ENCODE assay signal across 9 cellular contexts in genomic region chr1:41664861-41665640, GRCh38.
DNase-seq lines count a peak whose midpoint lies in the region; ATAC-seq and TF ChIP-seq lines count a peak whose summit lies in the region.
"Had no signal": no experiment of that assay in that cellular context is flagged by ENCODE, and none has a peak within 500 bp of the region (broad histone marks: within the 10 kb centered on the region; RNA-seq: fewer than 3 reads in every experiment).

No MANE protein-coding gene starts in this region.

- peak overlapping the region in 2 of 3 donors; percentile 79 to 85 for H3K27ac Mint-ChIP-seq in CD4-positive, CD25-positive, alpha-beta regulatory T cell
- H3K27ac Mint-ChIP-seq in IgD-negative memory B cell = peak overlapping the region; percentile 47 to 95 (median 75)

- H3K4me1 ChIP-seq in CD4-positive, CD25-positive, alpha-beta regulatory T cell (ENCODE audit: control insufficient read depth, insufficient read depth, low read length, poor library complexity, severe bottlenecking) = peaks cover 70% of the 10 kb centered on the region
- peaks cover 3 to 15% of the 10 kb centered on the region in 2 donors for H3K4me1 ChIP-seq in lung (ENCODE audit: control insufficient read depth in 2 of 2, insufficient read depth in 2 of 2, low read length in 2 of 2)

- ATAC-seq in CD4-positive, CD25-positive, alpha-beta regulatory T cell (ENCODE audit: low read depth in 2 of 2) = no peak
- ATAC-seq in lung (ENCODE audit: insufficient read depth, low FRiP score) = no peak
- no peak for ATAC-seq in HG02798 (IDR thresholded peaks at IDR 0.05; ENCODE audit: poor library complexity, unreplicated experiment)

- H3K4me3 Mint-ChIP-seq in CD4-positive, CD25-positive, alpha-beta regulatory T cell = peak overlapping the region in 2 of 4 donors; percentile 55 to 76
- peak overlapping the region in 2 of 4 donors; percentile 41 to 78 for H3K4me3 Mint-ChIP-seq in IgD-negative memory B cell

- no peaks in the 10 kb centered on the region for H3K27me3 Mint-ChIP-seq in CD4-positive, CD25-positive, alpha-beta regulatory T cell
- H3K27me3 Mint-ChIP-seq in IgD-negative memory B cell = no peaks in the 10 kb centered on the region

- in situ Hi-C loops in brain microvascular endothelial cell (cut with HindIII; ENCODE audit: low pct_ligation_motif_present, low sequenced_read_pairs) = no loop called here

- no peaks in the 10 kb centered on the region for H3K9me3 Mint-ChIP-seq in CD4-positive, CD25-positive, alpha-beta regulatory T cell
- H3K9me3 Mint-ChIP-seq in IgD-negative memory B cell = no peaks in the 10 kb centered on the region

- no peak overlapping the region for H3K4me3 ChIP-seq in CD4-positive, CD25-positive, alpha-beta regulatory T cell (ENCODE audit: low read depth, low read length)
- H3K4me3 ChIP-seq in brain microvascular endothelial cell (ENCODE audit: low read depth, low read length) (no peak overlapping the region), lung (no peak overlapping the region)

- H3K4me1 Mint-ChIP-seq in CD4-positive, CD25-positive, alpha-beta regulatory T cell = peaks cover 29 to 88% (median 69%) of the 10 kb centered on the region in 4 donors
- peaks cover 55 to 66% (median 62%) of the 10 kb centered on the region in 3 donors for H3K4me1 Mint-ChIP-seq in IgD-negative memory B cell

- no peaks in the 10 kb centered on the region for H3K36me3 ChIP-seq in CD4-positive, CD25-positive, alpha-beta regulatory T cell (ENCODE audit: control insufficient read depth, insufficient read depth, low read length)
- H3K36me3 ChIP-seq in brain microvascular endothelial cell (replicated peaks) (no peaks in the 10 kb centered on the region), lung (ENCODE audit: control insufficient read depth in 2 of 2, insufficient read depth in 2 of 2, low read length in 2 of 2) (no peaks in the 10 kb centered on the region)

- 80 to 82% methylated on average over 4 of the region's 4 CpGs for WGBS in lung, 2 donors

- H3K27me3 ChIP-seq in CD4-positive, CD25-positive, alpha-beta regulatory T cell (ENCODE audit: control insufficient read depth, insufficient read depth, low read length) = no peaks in the 10 kb centered on the region
- H3K27me3 ChIP-seq in brain microvascular endothelial cell (replicated peaks) (no peaks in the 10 kb centered on the region), lung (ENCODE audit: control insufficient read depth, insufficient read depth) (no peaks in the 10 kb centered on the region)

- TF ChIP-seq CTCF in brain microvascular endothelial cell (IDR thresholded peaks at IDR 0.05; ENCODE audit: low read depth, low read length, missing control alignments) (no peak), lung (IDR thresholded peaks at IDR 0.05; ENCODE audit: control extremely low read depth, extremely low read depth) (no peak)

- H3K36me3 Mint-ChIP-seq in CD4-positive, CD25-positive, alpha-beta regulatory T cell = no peaks in the 10 kb centered on the region
- no peaks in the 10 kb centered on the region for H3K36me3 Mint-ChIP-seq in IgD-negative memory B cell

- peak overlapping the region; percentile 37 for H3K27ac ChIP-seq in CD4-positive, CD25-positive, alpha-beta regulatory T cell (ENCODE audit: insufficient read depth, low read length, poor library complexity, severe bottlenecking)
- H3K27ac ChIP-seq in brain microvascular endothelial cell = no peak overlapping the region
- peak overlapping the region in 1 of 2 donors; percentile 78 for H3K27ac ChIP-seq in lung (ENCODE audit: low read depth in 1 of 2, low read length in 1 of 2)

- no peak for DNase-seq in CD4-positive, CD25-positive, alpha-beta regulatory T cell
- peak; percentile 56 for DNase-seq in brain microvascular endothelial cell
- DNase-seq in lung (ENCODE audit: low spot score) = peak; percentile 45
- no peak for DNase-seq in dedifferentiated amniotic fluid mesenchymal stem cell (ENCODE audit: extremely low spot score)
- no peak for DNase-seq in NCI-H1105 (lab: John Stamatoyannopoulos, UW)
- no peak for DNase-seq in NOMO-1 treated with DMSO at 0.1 percent for 48 hours (lab: John Stamatoyannopoulos, UW; ENCODE audit: unreplicated experiment)
- DNase-seq: amygdala had no signal

- H3K9me3 ChIP-seq in CD4-positive, CD25-positive, alpha-beta regulatory T cell (ENCODE audit: control insufficient read depth in 2 of 2, low read length in 2 of 2) = no peaks in the 10 kb centered on the region
- no peaks in the 10 kb centered on the region for H3K9me3 ChIP-seq in lung (ENCODE audit: control insufficient read depth in 2 of 2, insufficient read depth in 1 of 2, low read length in 1 of 2)

Comparison
In these comparisons a context has a peak if more than half of its experiments do, and no peak if none do; other contexts are left out.
1. DNase-seq: peak in brain microvascular endothelial cell (single experiment) and lung (single experiment); none in CD4-positive, CD25-positive, alpha-beta regulatory T cell (0 of 3), dedifferentiated amniotic fluid mesenchymal stem cell (single experiment), NCI-H1105 (single experiment) and NOMO-1 treated with DMSO at 0.1 percent for 48 hours (single experiment).